Comparison of ENCODE assay signal across 15 cellular contexts in the genomic region with DNA sequence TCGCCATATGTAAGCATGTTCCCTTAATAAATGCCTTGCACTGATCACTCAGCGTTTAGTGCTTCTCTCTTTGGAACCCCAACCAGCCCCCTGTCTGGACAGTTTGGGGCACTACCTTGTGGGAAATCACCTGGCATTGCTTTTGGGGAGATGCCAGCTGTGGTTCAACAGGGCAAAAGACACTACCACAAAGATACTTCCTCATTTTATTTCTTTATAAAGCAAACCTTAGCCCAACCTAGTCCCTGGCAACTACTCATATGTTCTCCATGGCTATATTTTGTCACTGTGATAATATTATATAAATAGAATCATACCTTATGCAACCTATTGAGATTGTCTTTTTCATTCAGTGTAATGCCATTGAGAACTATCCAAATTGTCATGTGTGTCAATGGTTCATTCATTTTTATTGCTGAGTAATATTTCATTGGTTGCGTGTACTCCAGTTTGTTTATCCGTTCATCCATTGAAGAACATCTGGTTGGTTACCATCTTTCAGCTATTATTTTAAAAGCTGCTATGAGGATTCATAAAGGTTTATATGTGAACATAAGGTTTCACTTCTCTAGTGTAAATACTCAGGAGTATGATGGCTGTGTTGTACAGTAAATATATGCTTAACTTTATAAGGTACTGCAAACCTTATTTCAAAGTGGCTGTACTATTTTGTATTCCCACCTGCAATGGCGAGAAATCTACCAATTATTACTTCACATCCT.
A peak's percentile ranks its signal among the peaks of the same experiment; 100 is the strongest.
DNase-seq lines count a peak whose midpoint lies in the region; ATAC-seq and TF ChIP-seq lines count a peak whose summit lies in the region.
"Had no signal": no experiment of that assay in that cellular context is flagged by ENCODE, and none has a peak within 500 bp of the region (broad histone marks: within the 10 kb centered on the region; RNA-seq: fewer than 3 reads in every experiment).

No MANE protein-coding gene starts in this region.

- no peak for TF ChIP-seq POLR2A in gastrocnemius medialis (IDR thresholded peaks at IDR 0.05)

- intact Hi-C loops in OCI-LY7 (cut with micrococcal nuclease; ENCODE audit: unreplicated experiment), result no loop called here
- intact Hi-C loops in gastrocnemius medialis (cut with DNase I; ENCODE audit: low total_unique reads), result no loop called here

- no peaks in the 10 kb centered on the region for H3K79me2 ChIP-seq in OCI-LY7 (ENCODE audit: insufficient read depth, low read depth, low read length)

- BruUV-seq in OCI-LY7 (replicated peaks; lab: Mats Ljungman, UMichigan), result no TSS peak

- TF ChIP-seq CTCF in OCI-LY7 (conservative IDR thresholded peaks at IDR 0.05; ENCODE audit: low read length) (0 out of 2 replicates have a peak, but pooled peaks have one; percentile 19), gastrocnemius medialis (IDR thresholded peaks at IDR 0.05 in 4 of 5, conservative IDR thresholded peaks at IDR 0.05 in 1 of 5) (no peak), GM13976 (IDR thresholded peaks at IDR 0.05; ENCODE audit: borderline replicate concordance, control extremely low read depth, extremely low read depth, insufficient read depth, missing control alignments) (no peak)

- DNase-seq in OCI-LY7 (ENCODE audit: low spot score) (peak; percentile 24), gastrocnemius medialis (no peak), SJCRH30 (no peak), GM13976 (ENCODE audit: low spot score) (no peak)
- DNase-seq: activated CD4-positive, CD25-positive, alpha-beta regulatory T cell; GF-D8; MG63; naive thymus-derived CD8-positive, alpha-beta T cell; NCI-H2029 treated with DMSO at 0.1 percent for 48 hours; Right ventricle myocardium superior; testis had no signal

- H3K9me3 ChIP-seq in OCI-LY7 (ENCODE audit: low read length) (peaks cover 4% of the 10 kb centered on the region; the same call in 1 of the 2 replicates), gastrocnemius medialis (no peaks in the 10 kb centered on the region), SJCRH30 (replicated peaks) (no peaks in the 10 kb centered on the region)
- H3K9me3 ChIP-seq: esophagus muscularis mucosa, MG63, testis had no signal

- peaks cover 15% of the 10 kb centered on the region for H3K4me1 ChIP-seq in OCI-LY7 (ENCODE audit: insufficient read depth, low read length, poor library complexity, severe bottlenecking)
- H3K4me1 ChIP-seq in gastrocnemius medialis, result peaks cover 5 to 15% of the 10 kb centered on the region in 2 donors
- no peaks in the 10 kb centered on the region for H3K4me1 ChIP-seq in SJCRH30
- H3K4me1 ChIP-seq: esophagus muscularis mucosa, testis had no signal

- H3K36me3 ChIP-seq in OCI-LY7 (ENCODE audit: insufficient read depth, low read length), result no peaks in the 10 kb centered on the region; the same call in 1 of the 2 replicates
- H3K36me3 ChIP-seq in gastrocnemius medialis, result no peaks in the 10 kb centered on the region
- H3K36me3 ChIP-seq in SJCRH30, result no peaks in the 10 kb centered on the region
- H3K36me3 ChIP-seq: esophagus muscularis mucosa, MG63 had no signal

- no peaks in the 10 kb centered on the region for H3K27me3 ChIP-seq in gastrocnemius medialis
- no peaks in the 10 kb centered on the region for H3K27me3 ChIP-seq in SJCRH30
- H3K27me3 ChIP-seq: esophagus muscularis mucosa, MG63, testis had no signal

- no peaks in the 10 kb centered on the region for H3K9me2 ChIP-seq in OCI-LY7 (ENCODE audit: insufficient read depth, low read length)

- ATAC-seq in GM18858 (IDR thresholded peaks at IDR 0.05; ENCODE audit: unreplicated experiment), result peak; percentile 51
- ATAC-seq in HG02938 (IDR thresholded peaks at IDR 0.05; ENCODE audit: unreplicated experiment), result peak; percentile 41
- ATAC-seq in gastrocnemius medialis, result peak; percentile 58 to 66
- ATAC-seq in HG03469 (IDR thresholded peaks at IDR 0.05; ENCODE audit: unreplicated experiment), result no peak

- in situ Hi-C loops in gastrocnemius medialis (cut with MboI; ENCODE audit: low sequenced_read_pairs in 4 of 4) (no loop called here), GM13976 (cut with MboI; ENCODE audit: low sequenced_read_pairs, unreplicated experiment) (loop anchor here (25.0 kb wide), 1 partner anchor 476 kb away; a partner anchor contains a TSS)

- no peaks in the 10 kb centered on the region for H4K20me1 ChIP-seq in OCI-LY7 (ENCODE audit: insufficient read depth, low read length)

- POLR2A ChIA-PET in OCI-LY7 (lab: Charles Lee), result no interaction called here

- H3K4me2 ChIP-seq in OCI-LY7 (ENCODE audit: low read length), result peak overlapping the region; percentile 24; the same call in 1 of the 2 replicates

- H3K27ac ChIP-seq in OCI-LY7 (ENCODE audit: low read depth, low read length, poor library complexity, severe bottlenecking), result no peak overlapping the region
- H3K27ac ChIP-seq in gastrocnemius medialis, result peak overlapping the region in 1 of 4 donors; percentile 22
- no peak overlapping the region for H3K27ac ChIP-seq in SJCRH30
- H3K27ac ChIP-seq: esophagus muscularis mucosa, testis had no signal

- CTCF ChIA-PET in OCI-LY7 (lab: Charles Lee; ENCODE audit: unreplicated experiment), result no interaction called here

- H3K4me3 ChIP-seq in OCI-LY7 (ENCODE audit: low read depth, low read length, poor library complexity, severe bottlenecking) (no peak overlapping the region), gastrocnemius medialis (no peak overlapping the region), SJCRH30 (no peak overlapping the region)
- H3K4me3 ChIP-seq: esophagus muscularis mucosa, MG63, testis had no signal

- H2AFZ ChIP-seq in OCI-LY7 (ENCODE audit: low read length), result peak overlapping the region; percentile 76; the same call in 1 of the 2 replicates
